Comparison of ENCODE assay signal across 8 cellular contexts in the genomic region with DNA sequence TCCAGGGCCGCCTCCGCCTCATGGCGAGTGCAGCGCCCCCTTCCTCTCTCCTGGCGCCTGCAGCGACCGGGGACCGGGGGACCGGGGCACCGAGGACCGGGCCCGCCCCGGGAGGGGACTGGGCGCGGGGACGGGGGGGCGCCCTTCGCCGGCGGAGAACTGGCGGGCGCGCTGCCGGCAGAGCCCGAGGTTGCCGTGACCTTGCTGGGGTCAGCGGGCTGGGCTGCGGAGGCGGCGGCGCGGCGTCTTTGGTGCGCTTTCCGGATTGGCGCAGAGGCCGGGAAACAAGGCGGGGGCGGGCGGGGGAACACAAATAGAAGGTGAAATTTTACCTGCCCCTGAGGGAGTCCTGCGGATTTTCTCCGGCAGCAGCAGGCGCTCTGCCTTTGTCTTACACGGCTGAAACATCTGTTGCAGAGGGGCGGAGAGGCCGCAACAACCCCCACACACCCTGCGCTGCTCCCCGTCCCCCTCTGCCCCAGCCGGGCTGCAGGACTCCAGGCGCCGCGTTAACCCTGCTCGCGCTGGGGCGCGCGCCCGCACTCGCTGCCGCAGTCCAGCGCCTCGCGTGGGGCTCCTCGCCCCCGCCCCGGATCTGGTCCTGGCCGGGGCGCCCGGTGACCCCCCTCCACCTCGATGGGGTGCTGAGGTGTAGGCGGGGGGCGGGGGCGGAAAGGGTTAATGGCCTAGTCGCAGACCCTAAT. TPM values are rescaled to one million over a fixed set of nuclear protein-coding genes. Genes with fewer than 3 reads are reported as not detected.
DNase-seq lines count a peak whose midpoint lies in the region; ATAC-seq and TF ChIP-seq lines count a peak whose summit lies in the region.

No MANE protein-coding gene starts in this region.

- peak overlapping the region; percentile 65 for H3K4me2 ChIP-seq in OCI-LY3 (ENCODE audit: low read length)

- H3K4me3 ChIP-seq in Caco-2 (ENCODE audit: low read depth, low read length) (peak overlapping the region; percentile 57), OCI-LY3 (ENCODE audit: low read length) (peak overlapping the region; percentile 69)

- H3K9me3 ChIP-seq in Caco-2, result no peaks in the 10 kb centered on the region
- no peaks in the 10 kb centered on the region for H3K9me3 ChIP-seq in OCI-LY3 (ENCODE audit: insufficient read depth, low read length)

- BruUV-seq in Caco-2 (replicated peaks; lab: Mats Ljungman, UMichigan), result no TSS peak

- H3K9ac ChIP-seq in OCI-LY3 (ENCODE audit: low read length), result no peak overlapping the region

- DNase-seq in Caco-2, result peak; percentile 65 to 78
- DNase-seq in activated naive CD4-positive, alpha-beta T cell treated with anti-CD3 and anti-CD28 coated beads, Interleukin-2, amount 50 U/mL, for 16 hours, result peak; percentile 52
- DNase-seq in left cardiac atrium, result peak; percentile 75
- peak; percentile 38 for DNase-seq in pons (ENCODE audit: low spot score)
- no peak for DNase-seq in dedifferentiated amniotic fluid mesenchymal stem cell (ENCODE audit: extremely low spot score)

- peak in 1 of 2 experiments; percentile 22 for TF ChIP-seq CTCF in Caco-2 (IDR thresholded peaks at IDR 0.05; ENCODE audit: insufficient read depth in 1 of 2, low read depth in 1 of 2, low read length in 1 of 2, severe bottlenecking in 1 of 2, unreplicated experiment in 1 of 2)
- TF ChIP-seq CTCF in OCI-LY3 (IDR thresholded peaks at IDR 0.05; ENCODE audit: low read depth, low read length), result peak; percentile 15; the same call in 1 of the 2 replicates

- no peaks in the 10 kb centered on the region for H3K9me3 Mint-ChIP-seq in Caco-2 (ENCODE audit: unreplicated experiment)

- peaks cover 18% of the 10 kb centered on the region for H3K36me3 Mint-ChIP-seq in Caco-2 (ENCODE audit: insufficient read depth, unreplicated experiment)

- no peak overlapping the region for H3K27ac ChIP-seq in OCI-LY3 (ENCODE audit: low read length)

- intact Hi-C loops in Caco-2 (cut with micrococcal nuclease; ENCODE audit: unreplicated experiment) (loop anchor here (5.0 kb wide), 2 partner anchors 101 to 579 kb away; partner anchors contain the start of genes RAI1 and SHMT1), left cardiac atrium (cut with DNase I) (loop anchor here in 1 of 2 donors (10.0 kb wide), 1 partner anchor 98 kb away; the partner anchor contains the start of gene RAI1)

- no peak overlapping the region for H2AFZ ChIP-seq in OCI-LY3 (ENCODE audit: low read depth, low read length)

- H3K4me1 ChIP-seq in Caco-2 (peaks cover 31% of the 10 kb centered on the region), OCI-LY3 (ENCODE audit: low read length) (no peaks in the 10 kb centered on the region)

- H3K36me3 ChIP-seq in Caco-2 (ENCODE audit: control insufficient read depth, insufficient read depth, low read length) (no peaks in the 10 kb centered on the region), OCI-LY3 (replicated peaks; ENCODE audit: low read depth, low read length) (no peaks in the 10 kb centered on the region)

- H3K4me1 Mint-ChIP-seq in Caco-2 (ENCODE audit: low read depth, unreplicated experiment), result peaks cover 26% of the 10 kb centered on the region

- CTCF ChIA-PET in Caco-2 (lab: Charles Lee), result interaction anchor here (0.9 kb wide), 1 partner anchor 138 kb away, joined by 4 read pairs; no protein-coding TSS in a partner anchor

- ATAC-seq in HG02852 (IDR thresholded peaks at IDR 0.05; ENCODE audit: unreplicated experiment) (peak; percentile 46), left cardiac atrium (peak; percentile 42 to 51), GM18520 (IDR thresholded peaks at IDR 0.05; ENCODE audit: unreplicated experiment) (no peak)

- POLR2A ChIA-PET in Caco-2 (lab: Charles Lee), result no interaction called here

- no peaks in the 10 kb centered on the region for H3K27me3 Mint-ChIP-seq in Caco-2 (ENCODE audit: insufficient read depth, unreplicated experiment)

- H3K27ac Mint-ChIP-seq in Caco-2 (ENCODE audit: unreplicated experiment), result no peak overlapping the region

- H3K27me3 ChIP-seq in Caco-2 (replicated peaks; ENCODE audit: control insufficient read depth, insufficient read depth, low read length) (no peaks in the 10 kb centered on the region), OCI-LY3 (ENCODE audit: low read depth, low read length) (no peaks in the 10 kb centered on the region)

- H3K79me2 ChIP-seq in OCI-LY3 (ENCODE audit: low read length), result no peaks in the 10 kb centered on the region

- peaks cover 8% of the 10 kb centered on the region; the same call in 1 of the 2 replicates for H4K20me1 ChIP-seq in OCI-LY3 (ENCODE audit: insufficient read depth, low read length)

- H3K4me3 Mint-ChIP-seq in Caco-2 (ENCODE audit: unreplicated experiment), result peak overlapping the region; percentile 86

RNA-seq across cellular contexts. Expression of gene SREBF1, which starts 53.5 kb away (rescaled TPM):
- total RNA-seq in Caco-2 (2022) (109 and 118 TPM in 2 replicates), left cardiac atrium (10 to 100 TPM; 28.7 to 56.9 TPM)
